In genomic region chr17:75549246-75550138, GRCh38 we compare ENCODE assay signal across 10 cellular contexts. TPM values are rescaled to one million over a fixed set of nuclear protein-coding genes. Genes with fewer than 3 reads are reported as not detected.
DNase-seq lines count a peak whose midpoint lies in the region; ATAC-seq, FAIRE-seq and TF ChIP-seq lines count a peak whose summit lies in the region.
"Had no signal": no experiment of that assay in that cellular context is flagged by ENCODE, and none has a peak within 500 bp of the region (broad histone marks: within the 10 kb centered on the region; RNA-seq: fewer than 3 reads in every experiment).

No MANE protein-coding gene starts in this region.

- H3F3A ChIP-seq in MM.1S (ENCODE audit: insufficient read depth, low read length) = no peaks in the 10 kb centered on the region

- H3K4me1 ChIP-seq in urinary bladder (ENCODE audit: insufficient read depth) = no peaks in the 10 kb centered on the region
- no peaks in the 10 kb centered on the region for H3K4me1 ChIP-seq in MM.1S (ENCODE audit: low read length)

- peak; percentile 87 for DNase-seq in SIG-M5 treated with dmso at 0.1 percent for 504 hours (lab: John Stamatoyannopoulos, UW; ENCODE audit: unreplicated experiment)
- DNase-seq in SIG-M5 (lab: John Stamatoyannopoulos, UW) = no peak
- DNase-seq in SHP77 treated with DMSO at 0.1 percent for 48 hours (lab: John Stamatoyannopoulos, UW) = peak; percentile 87
- DNase-seq in left colon = peak; percentile 85 to 95
- DNase-seq in activated effector memory CD4-positive, alpha-beta T cell treated with anti-CD3 and anti-CD28 coated beads, Interleukin-2, amount 50 U/mL, for 16 hours = no peak
- no peak for DNase-seq in MM.1S
- no peak for DNase-seq in frontal cortex (ENCODE audit: low spot score in 2 of 2)
- DNase-seq: activated T-cell treated with anti-CD3 and anti-CD28 coated beads for 4 hours, OCI-M1 had no signal

- H3K27me3 ChIP-seq in MM.1S (replicated peaks; ENCODE audit: insufficient read depth, low read length) = no peaks in the 10 kb centered on the region

- intact Hi-C loops in left colon (cut with DNase I, micrococcal nuclease) = no loop called here

- H2AFZ ChIP-seq in MM.1S (ENCODE audit: low read length) = no peak overlapping the region

- FAIRE-seq in frontal cortex (lab: Jason Lieb, UNC) = no peak

- H3K36me3 ChIP-seq in urinary bladder (ENCODE audit: insufficient read depth) = no peaks in the 10 kb centered on the region
- no peaks in the 10 kb centered on the region for H3K36me3 ChIP-seq in MM.1S (replicated peaks; ENCODE audit: insufficient read depth, low read length)

- no peak overlapping the region for H3K9ac ChIP-seq in MM.1S (ENCODE audit: low read length)

- H3K4me3 ChIP-seq in urinary bladder (ENCODE audit: low read depth, low read length) = no peak overlapping the region
- no peak overlapping the region for H3K4me3 ChIP-seq in MM.1S (ENCODE audit: low read length)

- WGBS in urinary bladder = 71% methylated on average over 22 of the region's 22 CpGs

- H3K9me2 ChIP-seq in MM.1S (replicated peaks; ENCODE audit: insufficient read depth, low read length) = no peaks in the 10 kb centered on the region

- no peaks in the 10 kb centered on the region for H3K79me2 ChIP-seq in MM.1S (ENCODE audit: low read length)

- TF ChIP-seq CTCF in MM.1S (IDR thresholded peaks at IDR 0.05; ENCODE audit: low read length) = no peak

- peak; percentile 78 for ATAC-seq in left colon

- no peak overlapping the region for H3K4me2 ChIP-seq in MM.1S (ENCODE audit: low read depth, low read length)

- no peaks in the 10 kb centered on the region for H4K20me1 ChIP-seq in MM.1S (ENCODE audit: insufficient read depth, low read length)

- H3K9me3 ChIP-seq in MM.1S (replicated peaks; ENCODE audit: insufficient read depth, low read length) = no peaks in the 10 kb centered on the region

- H3K27ac ChIP-seq in urinary bladder (ENCODE audit: low read depth) = peak overlapping the region; percentile 89
- no peak overlapping the region for H3K27ac ChIP-seq in MM.1S (ENCODE audit: low read length)

RNA-seq across cellular contexts. Expression of gene LLGL2, which starts 24.0 kb away (rescaled TPM):
- 100 to 1,000 TPM; 447 to 529 TPM for total RNA-seq in left colon
- total RNA-seq in urinary bladder = 10.6 TPM
- 15.1 TPM for polyA plus RNA-seq in urinary bladder
- 0.82 TPM for total RNA-seq in frontal cortex

RNA-seq across cellular contexts. Expression of gene TSEN54, which starts 33.2 kb away (rescaled TPM):
- total RNA-seq in left colon (10 to 100 TPM; 30.1 to 38.9 TPM), urinary bladder (10.9 TPM), frontal cortex (11.4 TPM)
- 20.4 TPM for polyA plus RNA-seq in urinary bladder

RNA-seq across cellular contexts. Expression of gene CASKIN2, which starts 34.2 kb away (rescaled TPM):
- total RNA-seq in left colon (10 to 100 TPM; 28.4 to 30.6 TPM), urinary bladder (11.1 TPM), frontal cortex (6.1 TPM)
- polyA plus RNA-seq in urinary bladder = 29.1 TPM

RNA-seq across cellular contexts. Expression of gene MYO15B, which starts 38.1 kb away (rescaled TPM):
- total RNA-seq in left colon (100 to 1,000 TPM; 575 to 676 TPM), urinary bladder (108 TPM), frontal cortex (19.6 TPM)
- 78.1 TPM for polyA plus RNA-seq in urinary bladder

Comparison
In these comparisons a context has a peak if more than half of its experiments do, and no peak if none do; other contexts are left out.
1. DNase-seq: peak in SIG-M5 treated with dmso at 0.1 percent for 504 hours (single experiment), SHP77 treated with DMSO at 0.1 percent for 48 hours (single experiment) and left colon (2 of 2); none in SIG-M5 (single experiment), activated effector memory CD4-positive, alpha-beta T cell treated with anti-CD3 and anti-CD28 coated beads, Interleukin-2, amount 50 U/mL, for 16 hours (single experiment), MM.1S (single experiment) and frontal cortex (0 of 2).
2. RNA of gene LLGL2, which starts 24.0 kb away (total RNA-seq): 447 to 529 TPM in left colon; 10.6 TPM in urinary bladder (single experiment) and 0.82 TPM in frontal cortex (single experiment); every median in the first group is over 10 times any median in the second.